1 cellular context compared by ENCODE assay signal in genomic region chr1:223707270-223708000, GRCh38.
TF ChIP-seq lines count a peak whose summit lies in the region.

No MANE protein-coding gene starts in this region.

TF ChIP-seq in K562, 482 proteins besides CTCF, POLR2A, EP300 and RAD21 (continued from another document and continues in another):
- TF ChIP-seq ARID3A (IDR thresholded peaks at IDR 0.05; ENCODE audit: borderline replicate concordance, low read depth, low read length): no peak
- TF ChIP-seq SRSF7 (optimal IDR thresholded peaks at IDR 0.05; ENCODE audit: low read depth, low read length): no peak
- no peak for TF ChIP-seq ZC3H11A (IDR thresholded peaks at IDR 0.05; ENCODE audit: low read depth, low read length)
- TF ChIP-seq CTBP1 (IDR thresholded peaks at IDR 0.05; ENCODE audit: borderline replicate concordance): peak; percentile 41; the same call in 1 of the 2 replicates
- TF ChIP-seq CBFA2T3 (IDR thresholded peaks at IDR 0.05): peak; percentile 91
- TF ChIP-seq NRF1 (conservative IDR thresholded peaks at IDR 0.05 in 1 of 2, IDR thresholded peaks at IDR 0.05 in 1 of 2): peak; percentile 45 to 57
- no peak for TF ChIP-seq ZNF354B (CRISPR knock-in tag; IDR thresholded peaks at IDR 0.05)
- TF ChIP-seq PPARD (CRISPR knock-in tag; IDR thresholded peaks at IDR 0.05): no peak
- no peak for TF ChIP-seq POLR3A (IDR thresholded peaks at IDR 0.05; ENCODE audit: borderline replicate concordance, extremely low read depth, insufficient read depth, insufficient read length)
- peak; percentile 96 for TF ChIP-seq DACH1 (IDR thresholded peaks at IDR 0.05; ENCODE audit: partially characterized antibody)
- peak; percentile 49; the same call in 1 of the 2 replicates for TF ChIP-seq CREM (IDR thresholded peaks at IDR 0.05; ENCODE audit: low read depth)
- TF ChIP-seq NBN (IDR thresholded peaks at IDR 0.05; ENCODE audit: low read depth): peak; percentile 57; the same call in 1 of the 2 replicates
- no peak for TF ChIP-seq MECOM (CRISPR knock-in tag; IDR thresholded peaks at IDR 0.05)
- TF ChIP-seq TOE1 (IDR thresholded peaks at IDR 0.05; ENCODE audit: borderline replicate concordance): peak; percentile 53; the same call in 1 of the 2 replicates
- TF ChIP-seq TOE1 (CRISPR knock-in tag; IDR thresholded peaks at IDR 0.05; ENCODE audit: borderline replicate concordance, low read depth): no peak
- TF ChIP-seq MAFK (IDR thresholded peaks at IDR 0.05; ENCODE audit: low read length): no peak
- TF ChIP-seq HIVEP1 (CRISPR knock-in tag; IDR thresholded peaks at IDR 0.05): no peak
- TF ChIP-seq WHSC1 (IDR thresholded peaks at IDR 0.05; ENCODE audit: low read length): no peak
- no peak for TF ChIP-seq ZSCAN32 (CRISPR knock-in tag; IDR thresholded peaks at IDR 0.05)
- no peak for TF ChIP-seq CHD4 (IDR thresholded peaks at IDR 0.05; ENCODE audit: insufficient read depth, insufficient replicate concordance, low read depth, low read length, poor library complexity, severe bottlenecking)
- no peak for TF ChIP-seq HMG20B (CRISPR knock-in tag; IDR thresholded peaks at IDR 0.05)
- peak; percentile 20; the same call in 1 of the 2 replicates for TF ChIP-seq ESRRA (IDR thresholded peaks at IDR 0.05; ENCODE audit: borderline replicate concordance, low read depth)
- peak; percentile 66 for TF ChIP-seq TCF3 (CRISPR knock-in tag; IDR thresholded peaks at IDR 0.05)
- TF ChIP-seq ERF (CRISPR knock-in tag; IDR thresholded peaks at IDR 0.05): no peak
- TF ChIP-seq AFF1 (IDR thresholded peaks at IDR 0.05; ENCODE audit: low read depth in 1 of 2, partially characterized antibody in 2 of 2): no peak
- TF ChIP-seq SIX5 (IDR thresholded peaks at IDR 0.05; ENCODE audit: borderline replicate concordance in 1 of 2, insufficient read depth in 1 of 2, low read depth in 1 of 2, low read length in 2 of 2): no peak
- no peak for TF ChIP-seq RBM14 (IDR thresholded peaks at IDR 0.05; ENCODE audit: borderline replicate concordance, insufficient read depth, low read depth, low read length)
- no peak for TF ChIP-seq USF2 (CRISPR knock-in tag; IDR thresholded peaks at IDR 0.05)
- no peak for TF ChIP-seq ZBTB5 (IDR thresholded peaks at IDR 0.05)
- TF ChIP-seq CBX3 (IDR thresholded peaks at IDR 0.05; ENCODE audit: borderline replicate concordance in 1 of 2, low read length in 2 of 2): no peak
- TF ChIP-seq MNT (conservative IDR thresholded peaks at IDR 0.05): peak; percentile 28 to 63; a peak in 3 of 4 replicates
- no peak for TF ChIP-seq BRF2 (IDR thresholded peaks at IDR 0.05; ENCODE audit: borderline replicate concordance, insufficient read depth, insufficient read length)
- no peak for TF ChIP-seq TCF15 (CRISPR knock-in tag; IDR thresholded peaks at IDR 0.05)
- no peak for TF ChIP-seq NR2C2 (CRISPR knock-in tag; IDR thresholded peaks at IDR 0.05)
- no peak; the same call in 1 of the 2 replicates for TF ChIP-seq NR2C2 (tag; IDR thresholded peaks at IDR 0.05)
- no peak for TF ChIP-seq ZNF77 (CRISPR knock-in tag; IDR thresholded peaks at IDR 0.05)
- no peak for TF ChIP-seq JUNB (CRISPR knock-in tag; conservative IDR thresholded peaks at IDR 0.05)
- no peak for TF ChIP-seq HNRNPL (IDR thresholded peaks at IDR 0.05; ENCODE audit: low read depth, low read length)
- no peak for TF ChIP-seq RB1 (IDR thresholded peaks at IDR 0.05; ENCODE audit: low read depth)
- peak in 1 of 2 experiments; percentile 89; a peak in 1 of 4 replicates for TF ChIP-seq HDAC1 (IDR thresholded peaks at IDR 0.05)
- 0 out of 2 replicates have a peak, but pooled peaks have one; percentile 51 for TF ChIP-seq NFRKB (IDR thresholded peaks at IDR 0.05; ENCODE audit: low read depth)
- no peak for TF ChIP-seq IFI16 (CRISPR knock-in tag; IDR thresholded peaks at IDR 0.05)
- TF ChIP-seq RBM17 (IDR thresholded peaks at IDR 0.05; ENCODE audit: borderline replicate concordance, low read depth, low read length): no peak
- TF ChIP-seq FOXP1 (CRISPR knock-in tag; IDR thresholded peaks at IDR 0.05): no peak
- no peak for TF ChIP-seq FOXO4 (CRISPR knock-in tag; IDR thresholded peaks at IDR 0.05)
- no peak for TF ChIP-seq ATF1 (CRISPR knock-in tag; IDR thresholded peaks at IDR 0.05)
- no peak for TF ChIP-seq ATF1 (tag; IDR thresholded peaks at IDR 0.05)
- TF ChIP-seq TFAP4 (CRISPR knock-in tag; IDR thresholded peaks at IDR 0.05; ENCODE audit: borderline replicate concordance): peak; percentile 96
- peak; percentile 94 for TF ChIP-seq ARID1B (IDR thresholded peaks at IDR 0.05)
- no peak for TF ChIP-seq SMARCB1 (IDR thresholded peaks at IDR 0.05; ENCODE audit: insufficient read length, low read depth)
- no peak for TF ChIP-seq E2F5 (CRISPR knock-in tag; IDR thresholded peaks at IDR 0.05)
- peak; percentile 96 for TF ChIP-seq GATAD2A (IDR thresholded peaks at IDR 0.05)
- no peak for TF ChIP-seq POLR2H (tag; IDR thresholded peaks at IDR 0.05; ENCODE audit: low read depth)
- no peak for TF ChIP-seq THRAP3 (IDR thresholded peaks at IDR 0.05; ENCODE audit: borderline replicate concordance)
- no peak for TF ChIP-seq GTF2A2 (tag; IDR thresholded peaks at IDR 0.05)
- TF ChIP-seq SAFB (IDR thresholded peaks at IDR 0.05; ENCODE audit: borderline replicate concordance, low read depth, low read length): no peak
- TF ChIP-seq MCM2 (IDR thresholded peaks at IDR 0.05; ENCODE audit: low read depth): no peak
